8 cellular contexts compared by ENCODE assay signal in genomic region chr4:99816611-99817309, GRCh38. TPM values are rescaled to one million over a fixed set of nuclear protein-coding genes. Genes with fewer than 3 reads are reported as not detected.
DNase-seq lines count a peak whose midpoint lies in the region; ATAC-seq and TF ChIP-seq lines count a peak whose summit lies in the region.

TSS of gene DAPP1 (plus strand) at chr4:99816827. CDS start at chr4:99816914, 87 bp downstream.

- TF ChIP-seq CTCF in PC-3 (conservative IDR thresholded peaks at IDR 0.05; ENCODE audit: low read depth, low read length) (no peak), BE2C (IDR thresholded peaks at IDR 0.05; ENCODE audit: low read depth, low read length) (no peak)

- no peaks in the 10 kb centered on the region for H3K9me2 ChIP-seq in PC-3 (replicated peaks; ENCODE audit: low read length)

- H2AFZ ChIP-seq in PC-3 (ENCODE audit: low read length), result no peak within 1 kb of the TSS

- POLR2A ChIA-PET in PC-3 (lab: Charles Lee; ENCODE audit: unreplicated experiment), result interaction anchor here (0.6 to 0.7 kb wide), 5 partner anchors 9 to 253 kb away, joined by 3 to 6 read pairs (median 3); partner anchors contain the start of gene TRMT10A

- H3K9ac ChIP-seq in PC-3 (ENCODE audit: low read length), result peak within 1 kb of the TSS; percentile 85

- BruUV-seq in PC-3 (replicated peaks; lab: Mats Ljungman, UMichigan), result TSS peak; percentile 74

- DNase-seq in PC-3 (peak; percentile 89), left colon (peak; percentile 61 to 79), BE2C (no peak), iPS-NIHi11 (ENCODE audit: low spot score) (no peak)
- peak; percentile 41 to 56 for DNase-seq in activated T-helper 1 cell treated with anti-CD3 and anti-CD28 coated beads, Interleukin-2, amount 50 U/mL, for 16 hours (ENCODE audit: low read depth in 1 of 2, low spot score in 1 of 2)
- DNase-seq in stimulated activated CD8-positive, alpha-beta memory T cell treated with anti-CD3 and anti-CD28 coated beads, Interleukin-7, amount 100 ng/mL, for 1 hour (ENCODE audit: low read depth in 2 of 2), result peak; percentile 29 to 30

- H3K4me1 ChIP-seq in PC-3 (ENCODE audit: insufficient read depth, low read length), result peaks cover 40% of the 10 kb centered on the region
- no peaks in the 10 kb centered on the region for H3K4me1 ChIP-seq in BE2C

- H4K20me1 ChIP-seq in PC-3 (ENCODE audit: low read length), result peaks cover 13% of the 10 kb centered on the region

- H3K27me3 ChIP-seq in PC-3 (ENCODE audit: low read length), result no peaks in the 10 kb centered on the region
- peaks cover 13% of the 10 kb centered on the region; the same call in 1 of the 2 replicates for H3K27me3 ChIP-seq in BE2C

- H3K4me3 ChIP-seq in PC-3 (ENCODE audit: low read length), result peak within 1 kb of the TSS; percentile 69
- H3K4me3 ChIP-seq in BE2C (ENCODE audit: low read depth, low read length), result no peak within 1 kb of the TSS

- CTCF ChIA-PET in PC-3 (lab: Charles Lee), result no interaction called here

- H3K9me3 ChIP-seq in PC-3 (ENCODE audit: low read length) (no peaks in the 10 kb centered on the region), BE2C (no peaks in the 10 kb centered on the region)

- peak within 1 kb of the TSS; percentile 99 for H3K27ac ChIP-seq in PC-3 (ENCODE audit: low read length)

- peaks cover 6% of the 10 kb centered on the region for H3F3A ChIP-seq in PC-3 (ENCODE audit: low read length, unreplicated experiment)

- H3K36me3 ChIP-seq in PC-3 (ENCODE audit: low read depth, low read length) (no peaks in the 10 kb centered on the region), BE2C (no peaks in the 10 kb centered on the region)

- intact Hi-C loops in PC-3 (cut with micrococcal nuclease), result loop anchor here (5.0 to 10.0 kb wide), 4 partner anchors 46 to 248 kb away; partner anchors contain the start of gene DNAJB14
- intact Hi-C loops in left colon (cut with DNase I, micrococcal nuclease), result loop anchor here in 1 of 2 donors (10.0 kb wide), 1 partner anchor 252 kb away; the partner anchor contains the start of gene TRMT10A

- peak; percentile 98 for TF ChIP-seq POLR2A in GM18505 (IDR thresholded peaks at IDR 0.05; ENCODE audit: borderline replicate concordance, extremely low read depth, insufficient read depth, insufficient read length)

- peaks cover 44% of the 10 kb centered on the region for H3K79me2 ChIP-seq in PC-3 (ENCODE audit: low read length)

- peak within 1 kb of the TSS; percentile 81 for H3K4me2 ChIP-seq in PC-3 (ENCODE audit: low read length)

- ATAC-seq in GM18505 (IDR thresholded peaks at IDR 0.05; ENCODE audit: unreplicated experiment) (peak; percentile 97), HG02798 (IDR thresholded peaks at IDR 0.05; ENCODE audit: poor library complexity, unreplicated experiment) (peak; percentile 96), PC-3 (peak; percentile 58), left colon (peak; percentile 48)

RNA-seq across cellular contexts. Expression of gene DAPP1, which starts in this region (rescaled TPM):
- total RNA-seq in PC-3 (2014; rRNA removed) (11.6 and 11.8 TPM in 2 replicates), left colon (1 to 10 TPM; 2.0 to 3.4 TPM)
- polyA plus RNA-seq in BE2C (2012; ENCODE audit: insufficient read depth, insufficient read length, low read depth), result 0.40 TPM

Comparison
In these comparisons a context has a peak if more than half of its experiments do, and no peak if none do; other contexts are left out.
1. DNase-seq: peak in PC-3 (single experiment), activated T-helper 1 cell treated with anti-CD3 and anti-CD28 coated beads, Interleukin-2, amount 50 U/mL, for 16 hours (2 of 2), left colon (2 of 2) and stimulated activated CD8-positive, alpha-beta memory T cell treated with anti-CD3 and anti-CD28 coated beads, Interleukin-7, amount 100 ng/mL, for 1 hour (2 of 2); none in BE2C (single experiment) and iPS-NIHi11 (single experiment).
2. Peak in every context shown above with its lines, with median percentiles within 50 percentile points of each other: ATAC-seq.